ENCODE assay signal across 8 cellular contexts in the genomic region with DNA sequence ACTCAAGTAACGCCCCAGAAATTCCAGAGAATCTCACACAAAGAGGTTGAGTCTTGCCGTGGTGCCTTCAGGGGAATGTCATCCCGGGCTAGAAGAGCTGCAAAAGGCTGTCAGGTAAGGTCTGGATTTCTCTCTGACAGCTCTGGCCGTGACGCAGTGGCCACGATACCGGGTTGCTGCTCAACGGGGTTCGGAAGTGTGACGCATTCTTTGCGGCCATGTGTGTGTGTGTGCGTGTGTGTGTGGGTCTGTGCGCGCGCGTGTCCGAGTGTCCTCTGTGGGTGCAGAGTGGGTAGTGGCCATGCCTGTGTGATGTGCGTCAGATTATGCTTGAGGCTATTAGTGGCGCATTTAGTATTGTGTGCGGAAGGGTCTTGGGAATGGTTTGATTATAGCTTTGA. TPM values are rescaled to one million over a fixed set of nuclear protein-coding genes. Genes with fewer than 3 reads are reported as not detected.
DNase-seq lines count a peak whose midpoint lies in the region; ATAC-seq and TF ChIP-seq lines count a peak whose summit lies in the region.

No MANE protein-coding gene starts in this region.

- TF ChIP-seq CTCF in epithelial cell of proximal tubule (conservative IDR thresholded peaks at IDR 0.05; ENCODE audit: low read depth, low read length) = no peak
- no peak for TF ChIP-seq CTCF in nephron (IDR thresholded peaks at IDR 0.05; ENCODE audit: unreplicated experiment in 3 of 3)

- no peaks in the 10 kb centered on the region for H3K27me3 Mint-ChIP-seq in nephron (ENCODE audit: low read depth)

- peak overlapping the region; percentile 94 to 99 (median 95) for H3K4me3 Mint-ChIP-seq in nephron

- DNase-seq in COR-L47 (lab: John Stamatoyannopoulos, UW) = peak; percentile 34
- peak; percentile 5 for DNase-seq in NCI-H1092 (lab: John Stamatoyannopoulos, UW)
- DNase-seq in activated CD8-positive, alpha-beta memory T cell treated with anti-CD3 and anti-CD28 coated beads, Interleukin-2, amount 50 U/mL, for 4 hours = peak; percentile 53
- DNase-seq in epithelial cell of proximal tubule (ENCODE audit: low read depth) = peak; percentile 6
- peak; percentile 57 for DNase-seq in stimulated activated naive CD8-positive, alpha-beta T cell treated with anti-CD3 and anti-CD28 coated beads, Interleukin-15, Interleukin-2, amounts not matched to agents 100 U/mL and 50 U/mL, for 24 hours
- DNase-seq in 8988T = no peak

- peaks cover 12% of the 10 kb centered on the region for H3K4me1 Mint-ChIP-seq in nephron

- ATAC-seq in GM21786 (IDR thresholded peaks at IDR 0.05; ENCODE audit: unreplicated experiment) = peak; percentile 24
- ATAC-seq in stimulated activated naive CD8-positive, alpha-beta T cell treated with anti-CD3 and anti-CD28 coated beads, Interleukin-15, Interleukin-2, amounts not matched to agents 100 U/mL and 50 U/mL, for 24 hours = peak; percentile 65

- H3K9me3 Mint-ChIP-seq in nephron = peaks cover 17% of the 10 kb centered on the region

- peak overlapping the region; percentile 97 to 98 (median 98) for H3K27ac Mint-ChIP-seq in nephron

- H3K4me3 ChIP-seq in epithelial cell of proximal tubule (ENCODE audit: low read depth, low read length) = peak overlapping the region; percentile 73

- H3K36me3 Mint-ChIP-seq in nephron (ENCODE audit: low read depth) = peaks cover 31% of the 10 kb centered on the region

RNA-seq across cellular contexts. Expression of a gene that starts 0.3 kb away (rescaled TPM):
- 0.22 TPM in 1 of 2 replicates, not detected in the other for total RNA-seq in epithelial cell of proximal tubule

RNA-seq across cellular contexts. Expression of a gene that starts 0.4 kb away (rescaled TPM):
- total RNA-seq in epithelial cell of proximal tubule = 0.72 and 1.4 TPM in 2 replicates
